Comparison of ENCODE assay signal across 12 cellular contexts in the genomic region with DNA sequence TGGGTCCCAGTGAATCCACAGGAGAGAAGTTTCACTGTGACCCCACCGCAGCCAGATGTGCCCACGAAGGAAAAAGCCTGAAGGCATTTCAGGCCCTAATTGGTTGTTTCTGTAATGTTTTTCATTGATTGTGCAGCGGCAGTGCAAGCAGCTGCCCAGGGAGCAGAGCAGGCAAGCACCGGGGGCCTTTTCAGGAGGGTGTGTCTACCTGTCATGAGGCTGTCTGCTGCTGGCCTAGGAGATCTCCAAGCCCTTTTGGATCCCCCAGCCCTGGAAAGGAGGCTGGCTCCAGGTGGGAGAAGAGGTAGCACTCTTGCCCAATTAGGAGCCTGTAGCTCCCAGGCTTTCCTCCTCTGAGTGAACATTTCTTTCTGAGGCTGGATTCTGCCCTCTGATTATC.
DNase-seq lines count a peak whose midpoint lies in the region; ATAC-seq and TF ChIP-seq lines count a peak whose summit lies in the region.
"Had no signal": no experiment of that assay in that cellular context is flagged by ENCODE, and none has a peak within 500 bp of the region (broad histone marks: within the 10 kb centered on the region; RNA-seq: fewer than 3 reads in every experiment).

No MANE protein-coding gene starts in this region.

- H3K9me3 Mint-ChIP-seq in natural killer cell treated with Interleukin-12 subunit alpha and Interleukin-12 subunit beta and Interleukin-15 and Interleukin-18, amount 100 ng/mL, for 72 hours = no peaks in the 10 kb centered on the region
- H3K9me3 Mint-ChIP-seq in endodermal cell = no peaks in the 10 kb centered on the region

- H3K4me3 Mint-ChIP-seq in natural killer cell treated with Interleukin-12 subunit alpha and Interleukin-12 subunit beta and Interleukin-15 and Interleukin-18, amount 100 ng/mL, for 72 hours = peak overlapping the region; percentile 43
- no peak overlapping the region for H3K4me3 Mint-ChIP-seq in endodermal cell

- H3K4me3 ChIP-seq in endodermal cell (ENCODE audit: low read length) = no peak overlapping the region
- H3K4me3 ChIP-seq: mucosa of descending colon, stomach had no signal

- no peak overlapping the region for H3K27ac ChIP-seq in endodermal cell (ENCODE audit: low read depth, low read length)
- H3K27ac ChIP-seq: stomach had no signal

- H3K27me3 Mint-ChIP-seq in natural killer cell treated with Interleukin-12 subunit alpha and Interleukin-12 subunit beta and Interleukin-15 and Interleukin-18, amount 100 ng/mL, for 72 hours = peaks cover 24 to 39% of the 10 kb centered on the region in 2 donors
- peaks cover 19% of the 10 kb centered on the region for H3K27me3 Mint-ChIP-seq in endodermal cell (ENCODE audit: insufficient read depth)

- H3K36me3 ChIP-seq in endodermal cell (ENCODE audit: control insufficient read depth, insufficient read depth, low read length) = no peaks in the 10 kb centered on the region
- H3K36me3 ChIP-seq: stomach had no signal

- no peak for DNase-seq in natural killer cell treated with Interleukin-12 subunit alpha and Interleukin-12 subunit beta and Interleukin-15 and Interleukin-18, amount 100 ng/mL, for 72 hours (ENCODE audit: low spot score)
- DNase-seq in EL (no peak), endodermal cell (no peak), ecto neural progenitor cell (ENCODE audit: low spot score) (no peak), NCI-H1092 treated with DMSO at 0.1 percent for 48 hours (lab: John Stamatoyannopoulos, UW) (no peak)
- DNase-seq: activated CD4-positive, alpha-beta T cell treated with anti-CD3 and anti-CD28 coated beads, Interleukin-2, amount 50 U/mL, for 4 hours; mucosa of descending colon; NCI-H2227 treated with DMSO at 0.1 percent for 48 hours; stomach had no signal

- ATAC-seq in GM19035 (IDR thresholded peaks at IDR 0.05; ENCODE audit: unreplicated experiment) (peak; percentile 22), GM21737 (IDR thresholded peaks at IDR 0.05; ENCODE audit: unreplicated experiment) (peak; percentile 28), HG03175 (IDR thresholded peaks at IDR 0.05; ENCODE audit: unreplicated experiment) (peak; percentile 26)
- no peak for ATAC-seq in natural killer cell treated with Interleukin-12 subunit alpha and Interleukin-12 subunit beta and Interleukin-15 and Interleukin-18, amount 100 ng/mL, for 72 hours
- ATAC-seq: mucosa of descending colon had no signal

- WGBS in endodermal cell (ENCODE audit: insufficient coverage in 1 of 2, insufficient read length in 1 of 2), 2 experiments = 84% methylated on average over 4 of the region's 4 CpGs

- H3K27ac Mint-ChIP-seq in natural killer cell treated with Interleukin-12 subunit alpha and Interleukin-12 subunit beta and Interleukin-15 and Interleukin-18, amount 100 ng/mL, for 72 hours = no peak overlapping the region
- no peak overlapping the region for H3K27ac Mint-ChIP-seq in endodermal cell

- no peak for TF ChIP-seq CTCF in endodermal cell (conservative IDR thresholded peaks at IDR 0.05)

- H3K27me3 ChIP-seq in endodermal cell (ENCODE audit: control insufficient read depth, insufficient read depth, low read length, poor library complexity, severe bottlenecking) = no peaks in the 10 kb centered on the region
- H3K27me3 ChIP-seq: stomach had no signal

- H3K9ac ChIP-seq in endodermal cell (ENCODE audit: extremely low read depth, low read length, poor library complexity, severe bottlenecking) = no peak overlapping the region

- peaks cover 23 to 25% of the 10 kb centered on the region in 2 donors for H3K4me1 Mint-ChIP-seq in natural killer cell treated with Interleukin-12 subunit alpha and Interleukin-12 subunit beta and Interleukin-15 and Interleukin-18, amount 100 ng/mL, for 72 hours (ENCODE audit: low read depth in 2 of 2)
- no peaks in the 10 kb centered on the region for H3K4me1 Mint-ChIP-seq in endodermal cell

- H3K4me1 ChIP-seq in endodermal cell (ENCODE audit: control insufficient read depth, insufficient read depth, low read length) = no peaks in the 10 kb centered on the region

- no peaks in the 10 kb centered on the region for H3K9me3 ChIP-seq in endodermal cell (ENCODE audit: control insufficient read depth, low read length)
- H3K9me3 ChIP-seq: mucosa of descending colon, stomach had no signal

- H3K36me3 Mint-ChIP-seq in natural killer cell treated with Interleukin-12 subunit alpha and Interleukin-12 subunit beta and Interleukin-15 and Interleukin-18, amount 100 ng/mL, for 72 hours = no peaks in the 10 kb centered on the region
- H3K36me3 Mint-ChIP-seq in endodermal cell (ENCODE audit: low read depth) = no peaks in the 10 kb centered on the region

Comparison
In these comparisons a context has a peak if more than half of its experiments do, and no peak if none do; other contexts are left out.
1. ATAC-seq: peak in GM19035 (single experiment), GM21737 (single experiment) and HG03175 (single experiment); none in natural killer cell treated with Interleukin-12 subunit alpha and Interleukin-12 subunit beta and Interleukin-15 and Interleukin-18, amount 100 ng/mL, for 72 hours (0 of 2).